ENCODE assay signal across 8 cellular contexts in genomic region chr3:194089357-194090177, GRCh38. TPM values are rescaled to one million over a fixed set of nuclear protein-coding genes. Genes with fewer than 3 reads are reported as not detected.
DNase-seq lines count a peak whose midpoint lies in the region; ATAC-seq and TF ChIP-seq lines count a peak whose summit lies in the region.

No MANE protein-coding gene starts in this region.

- no peaks in the 10 kb centered on the region for H3K79me2 ChIP-seq in GM23248 (ENCODE audit: insufficient read depth)
- H3K79me2 ChIP-seq in smooth muscle cell (ENCODE audit: low read depth), result no peaks in the 10 kb centered on the region

- WGBS in GM23248 (ENCODE audit: low coverage in 1 of 2, low lambda C conversion rate in 2 of 2, missing lambda C conversion rate in 2 of 2), 2 experiments, result 1 to 2% methylated on average over 18 of the region's 18 CpGs
- 24 to 64% (median 30%) methylated on average over 18 of the region's 18 CpGs for WGBS in adipose tissue, 3 donors
- 19% methylated on average over 18 of the region's 18 CpGs for WGBS in smooth muscle cell (ENCODE audit: low lambda C conversion rate)

- in situ Hi-C loops in GM23248 (cut with MboI), result no loop called here

- H3K36me3 ChIP-seq in ES-I3 (ENCODE audit: insufficient read depth, low read length), result no peaks in the 10 kb centered on the region
- no peaks in the 10 kb centered on the region for H3K36me3 ChIP-seq in GM23248 (ENCODE audit: low read depth)
- H3K36me3 ChIP-seq in smooth muscle cell (ENCODE audit: low read depth), result no peaks in the 10 kb centered on the region

- H3K27me3 ChIP-seq in GM23248 (replicated peaks; ENCODE audit: insufficient read depth) (no peaks in the 10 kb centered on the region), smooth muscle cell (ENCODE audit: low read depth) (no peaks in the 10 kb centered on the region)

- peak; percentile 100 for DNase-seq in GM23248
- DNase-seq in MV-4-11 (lab: John Stamatoyannopoulos, UW), result peak; percentile 100
- peak; percentile 76 for DNase-seq in iPS-NIHi11 (ENCODE audit: low spot score)
- peak; percentile 65 for DNase-seq in smooth muscle cell (lab: John Stamatoyannopoulos, UW; ENCODE audit: unreplicated experiment)

- H2AFZ ChIP-seq in GM23248 (no peak overlapping the region), smooth muscle cell (ENCODE audit: low read depth) (no peak overlapping the region)

- no peak for TF ChIP-seq CTCF in smooth muscle cell (IDR thresholded peaks at IDR 0.05; ENCODE audit: borderline replicate concordance, insufficient read depth, poor library complexity, severe bottlenecking)

- peak overlapping the region; percentile 66 for H3K4me2 ChIP-seq in GM23248 (ENCODE audit: unreplicated experiment)
- peak overlapping the region; percentile 82 for H3K4me2 ChIP-seq in smooth muscle cell

- H3K9me3 ChIP-seq in ES-I3 (ENCODE audit: control insufficient read depth, insufficient read depth, low read length), result no peaks in the 10 kb centered on the region
- H3K9me3 ChIP-seq in GM23248 (ENCODE audit: low read depth), result no peaks in the 10 kb centered on the region
- no peaks in the 10 kb centered on the region for H3K9me3 ChIP-seq in smooth muscle cell (replicated peaks; ENCODE audit: low read depth)

- H3K4me1 ChIP-seq in ES-I3 (ENCODE audit: insufficient read depth, low read length), result peaks cover 46% of the 10 kb centered on the region
- peaks cover 24% of the 10 kb centered on the region for H3K4me1 ChIP-seq in GM23248 (ENCODE audit: insufficient read depth)
- peaks cover 57% of the 10 kb centered on the region for H3K4me1 ChIP-seq in smooth muscle cell (ENCODE audit: low read depth)

- H3K27ac ChIP-seq in GM23248 (peak overlapping the region; percentile 83), adipose tissue (ENCODE audit: low read depth, low read length) (peak overlapping the region; percentile 40), smooth muscle cell (ENCODE audit: low read depth) (peak overlapping the region; percentile 92)

- H3F3A ChIP-seq in GM23248 (ENCODE audit: insufficient read depth), result peaks cover 17% of the 10 kb centered on the region; the same call in 1 of the 2 replicates
- H3F3A ChIP-seq in smooth muscle cell (ENCODE audit: low read depth), result peaks cover 22% of the 10 kb centered on the region

- no peaks in the 10 kb centered on the region for H3K9me2 ChIP-seq in GM23248 (ENCODE audit: insufficient read depth)

- H3K4me3 ChIP-seq in GM23248, result peak overlapping the region; percentile 16; the same call in 1 of the 2 replicates
- no peak overlapping the region for H3K4me3 ChIP-seq in smooth muscle cell

- no peak for ATAC-seq in GM19455 (IDR thresholded peaks at IDR 0.05; ENCODE audit: unreplicated experiment)
- ATAC-seq in HG03571 (IDR thresholded peaks at IDR 0.05; ENCODE audit: unreplicated experiment), result no peak

- H3K9ac ChIP-seq in ES-I3 (ENCODE audit: low read depth, low read length) (peak overlapping the region; percentile 33; the same call in 1 of the 2 replicates), GM23248 (peak overlapping the region; percentile 71), smooth muscle cell (ENCODE audit: low read depth) (peak overlapping the region; percentile 76)

- H4K20me1 ChIP-seq in GM23248 (ENCODE audit: insufficient read depth) (no peaks in the 10 kb centered on the region), smooth muscle cell (ENCODE audit: low read depth) (no peaks in the 10 kb centered on the region)

RNA-seq across cellular contexts. Expression of gene HES1, which starts 46.4 kb away (rescaled TPM):
- total RNA-seq in GM23248 (2014; rRNA removed; shearing (Covaris generic)), result 13.0 and 13.8 TPM in 2 replicates
- polyA plus RNA-seq in GM23248 (2016; fragmentation: Nextera tagmentation; extraction: Ambion mirVana) (8.8 and 10.3 TPM in 2 replicates), adipose tissue (10 to 100 TPM; 16.0 to 39.1 (median 17.4) TPM), smooth muscle cell (52.0 and 59.9 TPM in 2 replicates)
- 69.5 and 96.8 TPM in 2 replicates for total RNA-seq in smooth muscle cell

Comparison
In these comparisons a context has a peak if more than half of its experiments do, and no peak if none do; other contexts are left out.
1. H3K27ac ChIP-seq: peak in every context shown above with its lines; median percentile 92 in smooth muscle cell; 83 in GM23248; 40 in adipose tissue.